In genomic region chr7:131090866-131091692, GRCh38 we compare ENCODE assay signal across 1 cellular context.
A peak's percentile ranks its signal among the peaks of the same experiment; 100 is the strongest.
TF ChIP-seq lines count a peak whose summit lies in the region.

No MANE protein-coding gene starts in this region.

TF ChIP-seq in H1, 55 proteins besides CTCF, POLR2A, EP300 and RAD21:
- no peak for TF ChIP-seq CEBPB (IDR thresholded peaks at IDR 0.05; ENCODE audit: low read depth, low read length)
- TF ChIP-seq TEAD4 (IDR thresholded peaks at IDR 0.05; ENCODE audit: low read depth, low read length) = peak; percentile 75
- peak; percentile 65 for TF ChIP-seq SP1 (IDR thresholded peaks at IDR 0.05; ENCODE audit: low read depth, low read length)
- TF ChIP-seq SIX5 (IDR thresholded peaks at IDR 0.05; ENCODE audit: low read depth, low read length) = no peak
- no peak for TF ChIP-seq CHD2 (IDR thresholded peaks at IDR 0.05; ENCODE audit: low read length)
- peak; percentile 73 for TF ChIP-seq ASH2L (IDR thresholded peaks at IDR 0.05; ENCODE audit: low read length)
- no peak for TF ChIP-seq HDAC2 (IDR thresholded peaks at IDR 0.05; ENCODE audit: borderline replicate concordance in 1 of 2, low read depth in 2 of 2, low read length in 2 of 2)
- no peak for TF ChIP-seq TAF1 (IDR thresholded peaks at IDR 0.05; ENCODE audit: low read depth, low read length)
- TF ChIP-seq TCF12 (IDR thresholded peaks at IDR 0.05; ENCODE audit: low read depth, low read length) = no peak
- no peak for TF ChIP-seq KDM4A (IDR thresholded peaks at IDR 0.05; ENCODE audit: low read depth, low read length, severe bottlenecking)
- TF ChIP-seq KDM5A (IDR thresholded peaks at IDR 0.05; ENCODE audit: low read length) = no peak
- peak; percentile 13; the same call in 1 of the 2 replicates for TF ChIP-seq JUND (IDR thresholded peaks at IDR 0.05; ENCODE audit: low read length)
TF ChIP-seq in H1: peak in this region for 4.
